Comparison of ENCODE assay signal across 25 cellular contexts in the genomic region with DNA sequence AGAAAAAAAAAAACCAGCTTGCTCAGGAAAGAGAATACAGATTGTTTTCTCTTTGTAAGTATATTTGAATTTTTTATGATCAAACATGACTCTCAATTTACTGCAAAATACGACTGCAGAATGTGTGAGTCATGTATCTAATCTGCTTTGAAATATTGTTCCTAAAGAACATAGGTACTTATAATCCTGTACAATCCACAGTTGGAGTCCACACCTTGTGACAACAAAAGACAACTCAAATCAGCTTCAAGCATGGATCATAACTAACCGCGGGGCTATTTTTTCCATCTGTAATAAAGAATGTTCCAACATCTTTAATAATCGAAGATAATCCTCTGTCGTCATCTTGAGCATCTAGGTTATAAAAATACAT.
A peak's percentile ranks its signal among the peaks of the same experiment; 100 is the strongest.
DNase-seq lines count a peak whose midpoint lies in the region; ATAC-seq, FAIRE-seq and TF ChIP-seq lines count a peak whose summit lies in the region.
"Had no signal": no experiment of that assay in that cellular context is flagged by ENCODE, and none has a peak within 500 bp of the region (broad histone marks: within the 10 kb centered on the region; RNA-seq: fewer than 3 reads in every experiment).

No MANE protein-coding gene starts in this region.

- H3K27me3 ChIP-seq in ACC112 (ENCODE audit: insufficient read depth, low read length) (no peaks in the 10 kb centered on the region), SK-N-SH (ENCODE audit: insufficient read depth) (no peaks in the 10 kb centered on the region), endothelial cell of umbilical vein (ENCODE audit: control insufficient read depth in 2 of 2, insufficient read depth in 2 of 2, low read length in 2 of 2) (no peaks in the 10 kb centered on the region), suprapubic skin (no peaks in the 10 kb centered on the region)

- H3K4me2 ChIP-seq in SK-N-SH, result peak overlapping the region; percentile 75; the same call in 1 of the 2 replicates
- no peak overlapping the region for H3K4me2 ChIP-seq in endothelial cell of umbilical vein (ENCODE audit: insufficient read depth, low read length)
- H3K4me2 ChIP-seq: PC-9 had no signal

- no peak overlapping the region for H2AFZ ChIP-seq in ACC112 (ENCODE audit: low read length, unreplicated experiment)
- no peak overlapping the region for H2AFZ ChIP-seq in SK-N-SH (ENCODE audit: low read depth)
- H2AFZ ChIP-seq in endothelial cell of umbilical vein (ENCODE audit: low read depth, low read length), result no peak overlapping the region
- H2AFZ ChIP-seq: PC-9 had no signal

- H3K9me3 ChIP-seq in SK-N-SH (no peaks in the 10 kb centered on the region), endothelial cell of umbilical vein (replicated peaks; ENCODE audit: control insufficient read depth, insufficient read depth, low read length) (no peaks in the 10 kb centered on the region), suprapubic skin (no peaks in the 10 kb centered on the region)

- H3K4me1 ChIP-seq in ACC112 (ENCODE audit: control insufficient read depth, insufficient read depth, low read length, unreplicated experiment) (peaks cover 53% of the 10 kb centered on the region), SK-N-SH (ENCODE audit: control insufficient read depth in 1 of 2, insufficient read depth in 2 of 2, low read depth in 1 of 2, low read length in 1 of 2) (peaks cover 7 to 46% of the 10 kb centered on the region in 2 experiments), endothelial cell of umbilical vein (ENCODE audit: control insufficient read depth, extremely low read depth, insufficient read depth, low read length) (peaks cover 38% of the 10 kb centered on the region), suprapubic skin (peaks cover 36% of the 10 kb centered on the region)

- 54% methylated on average over 5 of the region's 5 CpGs for WGBS in SK-N-SH (ENCODE audit: low lambda C conversion rate)
- WGBS in suprapubic skin, result 64% methylated on average over 5 of the region's 5 CpGs

- no peaks in the 10 kb centered on the region for H3K79me2 ChIP-seq in ACC112 (ENCODE audit: control insufficient read depth, insufficient read depth, low read length, unreplicated experiment)
- H3K79me2 ChIP-seq in SK-N-SH (ENCODE audit: insufficient read depth), result no peaks in the 10 kb centered on the region
- no peaks in the 10 kb centered on the region for H3K79me2 ChIP-seq in endothelial cell of umbilical vein (ENCODE audit: control insufficient read depth, insufficient read depth, low read length)

- H3K27ac Mint-ChIP-seq in osteocyte (ENCODE audit: unreplicated experiment), result peak overlapping the region; percentile 55
- H3K27ac Mint-ChIP-seq in natural killer cell treated with Interleukin-12 subunit alpha and Interleukin-12 subunit beta and Interleukin-15 and Interleukin-18, amount 100 ng/mL, for 72 hours, result no peak overlapping the region

- H3K9me2 ChIP-seq in SK-N-SH, result no peaks in the 10 kb centered on the region

- H3K9me1 ChIP-seq in endothelial cell of umbilical vein (replicated peaks; ENCODE audit: control insufficient read depth, extremely low read depth, insufficient read depth, low read length), result no peaks in the 10 kb centered on the region

- POLR2A ChIA-PET in SK-N-SH (lab: Yijun Ruan, JAX), result no interaction called here
- POLR2A ChIA-PET in endothelial cell of umbilical vein (lab: Charles Lee), result no interaction called here

- no peak for FAIRE-seq in endothelial cell of umbilical vein (lab: Jason Lieb, UNC)
- FAIRE-seq: GM19239, H1 had no signal

- ATAC-seq in natural killer cell treated with Interleukin-12 subunit alpha and Interleukin-12 subunit beta and Interleukin-15 and Interleukin-18, amount 100 ng/mL, for 72 hours, result no peak
- ATAC-seq: HCT116 had no signal

- DNase-seq in SK-N-SH (no peak), endothelial cell of umbilical vein (ENCODE audit: low read depth, low spot score) (peak; percentile 15), osteocyte (ENCODE audit: extremely low spot score, unreplicated experiment) (no peak), medulla oblongata (ENCODE audit: extremely low spot score) (no peak), suprapubic skin (ENCODE audit: low spot score in 2 of 2) (no peak), GM10266 (ENCODE audit: extremely low spot score) (no peak)
- DNase-seq in natural killer cell treated with Interleukin-12 subunit alpha and Interleukin-12 subunit beta and Interleukin-15 and Interleukin-18, amount 100 ng/mL, for 72 hours (ENCODE audit: low spot score), result no peak
- DNase-seq: AML-193; Calu3; CD8-positive, alpha-beta memory T cell; DMS153; KG1; NCI-H1694; NCI-H2081 treated with DMSO at 0.1 percent for 48 hours; NCI-H446 treated with DMSO at 0.1 percent for 48 hours; NCI-H526 treated with DMSO at 0.1 percent for 48 hours; PC-9; RPMI8226; SIG-M5 had no signal

- H3K27ac ChIP-seq in ACC112 (ENCODE audit: low read depth, low read length), result peak overlapping the region; percentile 28
- peak overlapping the region; percentile 50 to 70; a peak in 3 of 4 replicates for H3K27ac ChIP-seq in SK-N-SH (ENCODE audit: low read depth in 2 of 2, low read length in 1 of 2)
- H3K27ac ChIP-seq in endothelial cell of umbilical vein (ENCODE audit: insufficient read depth, low read depth, low read length), result no peak overlapping the region
- H3K27ac ChIP-seq in suprapubic skin, result no peak overlapping the region
- H3K27ac ChIP-seq: 22Rv1, C4-2B, PC-9 had no signal

- no peak for TF ChIP-seq RAD21 in SK-N-SH (IDR thresholded peaks at IDR 0.05; ENCODE audit: low read length)

- no peaks in the 10 kb centered on the region for H3K36me3 ChIP-seq in ACC112 (ENCODE audit: insufficient read depth, low read length)
- no peaks in the 10 kb centered on the region for H3K36me3 ChIP-seq in SK-N-SH (replicated peaks in 1 of 2; ENCODE audit: control insufficient read depth in 1 of 2, insufficient read depth in 2 of 2, low read length in 1 of 2)
- H3K36me3 ChIP-seq in endothelial cell of umbilical vein (ENCODE audit: control insufficient read depth in 2 of 2, extremely low read depth in 1 of 2, insufficient read depth in 2 of 2, low read length in 2 of 2), result no peaks in the 10 kb centered on the region
- H3K36me3 ChIP-seq in suprapubic skin, result no peaks in the 10 kb centered on the region

- dilution Hi-C loops in endothelial cell of umbilical vein (cut with MboI; ENCODE audit: extremely low pct_ligation_motif_present, low sequenced_read_pairs), result no loop called here

- no peak for TF ChIP-seq EP300 in SK-N-SH (IDR thresholded peaks at IDR 0.05; ENCODE audit: borderline replicate concordance in 1 of 2, low read depth in 1 of 2, low read length in 1 of 2)
- no peak for TF ChIP-seq EP300 in suprapubic skin (IDR thresholded peaks at IDR 0.05)

- no peaks in the 10 kb centered on the region for H3K27me3 Mint-ChIP-seq in osteocyte (ENCODE audit: unreplicated experiment)
- no peaks in the 10 kb centered on the region for H3K27me3 Mint-ChIP-seq in natural killer cell treated with Interleukin-12 subunit alpha and Interleukin-12 subunit beta and Interleukin-15 and Interleukin-18, amount 100 ng/mL, for 72 hours
- H3K27me3 Mint-ChIP-seq: CD8-positive, alpha-beta memory T cell had no signal

- H3K9me3 Mint-ChIP-seq in osteocyte (ENCODE audit: unreplicated experiment), result no peaks in the 10 kb centered on the region
- no peaks in the 10 kb centered on the region for H3K9me3 Mint-ChIP-seq in natural killer cell treated with Interleukin-12 subunit alpha and Interleukin-12 subunit beta and Interleukin-15 and Interleukin-18, amount 100 ng/mL, for 72 hours
- H3K9me3 Mint-ChIP-seq: CD8-positive, alpha-beta memory T cell had no signal

- peaks cover 34% of the 10 kb centered on the region for H3F3A ChIP-seq in SK-N-SH (replicated peaks; ENCODE audit: insufficient read depth)

- TF ChIP-seq POLR2A in endothelial cell of umbilical vein (IDR thresholded peaks at IDR 0.05; ENCODE audit: low read depth, low read length), result no peak
- no peak for TF ChIP-seq POLR2A in suprapubic skin (IDR thresholded peaks at IDR 0.05)

- peaks cover 50% of the 10 kb centered on the region for H3K4me1 Mint-ChIP-seq in osteocyte (ENCODE audit: unreplicated experiment)
- peaks cover 4 to 9% of the 10 kb centered on the region in 2 donors for H3K4me1 Mint-ChIP-seq in natural killer cell treated with Interleukin-12 subunit alpha and Interleukin-12 subunit beta and Interleukin-15 and Interleukin-18, amount 100 ng/mL, for 72 hours (ENCODE audit: low read depth in 2 of 2)

- H3K4me3 Mint-ChIP-seq in osteocyte (ENCODE audit: unreplicated experiment), result no peak overlapping the region
- H3K4me3 Mint-ChIP-seq in natural killer cell treated with Interleukin-12 subunit alpha and Interleukin-12 subunit beta and Interleukin-15 and Interleukin-18, amount 100 ng/mL, for 72 hours, result no peak overlapping the region
- H3K4me3 Mint-ChIP-seq: CD8-positive, alpha-beta memory T cell had no signal

- H3K9ac ChIP-seq in SK-N-SH, result no peak overlapping the region
- H3K9ac ChIP-seq in endothelial cell of umbilical vein (replicated peaks; ENCODE audit: extremely low read depth, insufficient read depth, low read length), result no peak overlapping the region

- intact Hi-C loops in endothelial cell of umbilical vein (cut with micrococcal nuclease), result no loop called here

- no peaks in the 10 kb centered on the region for H3K36me3 Mint-ChIP-seq in osteocyte (ENCODE audit: unreplicated experiment)
- H3K36me3 Mint-ChIP-seq in natural killer cell treated with Interleukin-12 subunit alpha and Interleukin-12 subunit beta and Interleukin-15 and Interleukin-18, amount 100 ng/mL, for 72 hours, result no peaks in the 10 kb centered on the region

- H3K4me3 ChIP-seq in ACC112 (ENCODE audit: low read depth, low read length) (no peak overlapping the region), SK-N-SH (ENCODE audit: low read depth in 2 of 2, low read length in 1 of 2) (peak overlapping the region in 1 of 2 experiments; percentile 15; a peak in 1 of 4 replicates), endothelial cell of umbilical vein (replicated peaks in 1 of 3; ENCODE audit: insufficient read depth in 1 of 3, low read depth in 1 of 3, low read length in 3 of 3) (no peak overlapping the region), suprapubic skin (no peak overlapping the region)
- H3K4me3 ChIP-seq: PC-9 had no signal

- no peak for TF ChIP-seq CTCF in SK-N-SH (IDR thresholded peaks at IDR 0.05)
- no peak for TF ChIP-seq CTCF in endothelial cell of umbilical vein (IDR thresholded peaks at IDR 0.05; ENCODE audit: extremely low read depth in 1 of 2, insufficient read depth in 1 of 2, low read depth in 1 of 2, low read length in 2 of 2)
- TF ChIP-seq CTCF in osteocyte (IDR thresholded peaks at IDR 0.05), result no peak
- TF ChIP-seq CTCF in suprapubic skin (IDR thresholded peaks at IDR 0.05), result no peak
- no peak for TF ChIP-seq CTCF in GM10266 (IDR thresholded peaks at IDR 0.05; ENCODE audit: control insufficient read depth, insufficient read depth, low read depth, missing control alignments)

- H4K20me1 ChIP-seq in SK-N-SH (ENCODE audit: insufficient read depth), result no peaks in the 10 kb centered on the region; the same call in 1 of the 2 replicates
- no peaks in the 10 kb centered on the region for H4K20me1 ChIP-seq in endothelial cell of umbilical vein (replicated peaks; ENCODE audit: control insufficient read depth, extremely low read depth, insufficient read depth, low read length)

- BruUV-seq in endothelial cell of umbilical vein (replicated peaks; lab: Mats Ljungman, UMichigan), result no TSS peak

- CTCF ChIA-PET in SK-N-SH (lab: Yijun Ruan, JAX), result no interaction called here
- CTCF ChIA-PET in endothelial cell of umbilical vein (lab: Charles Lee), result no interaction called here

TF ChIP-seq in endothelial cell of umbilical vein, 7 proteins besides CTCF, POLR2A, EP300 and RAD21 (continues in another document):
- peak; percentile 4 for TF ChIP-seq FOS (IDR thresholded peaks at IDR 0.05; ENCODE audit: borderline replicate concordance, insufficient read depth, low read length)

Comparison
In these comparisons a context has a peak if more than half of its experiments do, and no peak if none do; other contexts are left out.
1. H3K27ac ChIP-seq: peak in ACC112 (single experiment) and SK-N-SH (2 of 2); none in endothelial cell of umbilical vein (single experiment) and suprapubic skin (single experiment).